7 cellular contexts compared by ENCODE assay signal in genomic region chr15:80695099-80695910, GRCh38. TPM values are rescaled to one million over a fixed set of nuclear protein-coding genes. Genes with fewer than 3 reads are reported as not detected.
DNase-seq lines count a peak whose midpoint lies in the region; ATAC-seq and TF ChIP-seq lines count a peak whose summit lies in the region.

TSS of gene ABHD17C (plus strand) at chr15:80695310. CDS start at chr15:80695430, 120 bp downstream.

- ATAC-seq in activated CD4-positive, alpha-beta T cell treated with anti-CD3 and anti-CD28 coated beads for 36 hours = peak; percentile 68
- peak; percentile 72 for ATAC-seq in left lung

- peaks cover 18% of the 10 kb centered on the region for H3K4me1 Mint-ChIP-seq in activated CD4-positive, alpha-beta T cell treated with anti-CD3 and anti-CD28 coated beads for 36 hours

- H3K9me3 Mint-ChIP-seq in activated CD4-positive, alpha-beta T cell treated with anti-CD3 and anti-CD28 coated beads for 36 hours (ENCODE audit: low read depth) = no peaks in the 10 kb centered on the region

- POLR2A ChIA-PET in HEK293 (lab: Yijun Ruan, JAX) = interaction anchor here (0.6 to 3.0 kb wide), 3 partner anchors 10 to 81 kb away, joined by 3 to 20 read pairs (median 5); no protein-coding TSS in a partner anchor
- POLR2A ChIA-PET in activated CD4-positive, alpha-beta T cell treated with anti-CD3 and anti-CD28 coated beads for 36 hours (lab: Charles Lee) = interaction anchor here (0.6 kb wide), 1 partner anchor 1781 kb away, joined by 4 read pairs; no protein-coding TSS in a partner anchor

- peak within 1 kb of the TSS; percentile 56 for H3K4me3 ChIP-seq in HEK293 (ENCODE audit: low read depth, low read length)
- peak within 1 kb of the TSS; percentile 75 to 76 for H3K4me3 ChIP-seq in left lung

- peak within 1 kb of the TSS; percentile 87 for H3K27ac Mint-ChIP-seq in activated CD4-positive, alpha-beta T cell treated with anti-CD3 and anti-CD28 coated beads for 36 hours

- peak within 1 kb of the TSS; percentile 90 for H3K27ac ChIP-seq in HEK293 (ENCODE audit: extremely low read depth, low read depth, low read length)
- H3K27ac ChIP-seq in left lung = peak within 1 kb of the TSS; percentile 58 to 85

- no peak for TF ChIP-seq CTCF in GM13976 (IDR thresholded peaks at IDR 0.05; ENCODE audit: borderline replicate concordance, control extremely low read depth, extremely low read depth, insufficient read depth, missing control alignments)
- TF ChIP-seq CTCF in HEK293 (tag by site-specific recombination; IDR thresholded peaks at IDR 0.05) = no peak
- no peak for TF ChIP-seq CTCF in left lung (IDR thresholded peaks at IDR 0.05)

- H3K9me3 ChIP-seq in HEK293 (ENCODE audit: control insufficient read depth, insufficient read depth, low read depth, low read length) (no peaks in the 10 kb centered on the region; the same call in 1 of the 2 replicates), left lung (no peaks in the 10 kb centered on the region)

- intact Hi-C loops in activated CD4-positive, alpha-beta T cell treated with anti-CD3 and anti-CD28 coated beads for 36 hours (cut with DNase I, micrococcal nuclease) = loop anchor here in 1 of 2 experiments (2.0 kb wide), 2 partner anchors 83 to 293 kb away; partner anchors contain the start of genes CEMIP and MESD
- intact Hi-C loops in left lung (cut with DNase I) = no loop called here

- DNase-seq in GM13976 (ENCODE audit: low spot score) = peak; percentile 84
- DNase-seq in NCI-H1417 treated with DMSO at 0.1 percent for 48 hours (lab: John Stamatoyannopoulos, UW) = peak; percentile 19
- DNase-seq in activated CD4-positive, alpha-beta T cell treated with anti-CD3 and anti-CD28 coated beads for 36 hours = peak; percentile 67
- peak; percentile 30 to 66 for DNase-seq in dermis microvascular lymphatic vessel endothelial cell (ENCODE audit: low read depth in 2 of 2)
- peak; percentile 59 to 94 for DNase-seq in left lung
- peak; percentile 56 for DNase-seq in stimulated activated CD4-positive, alpha-beta T cell treated with anti-CD3 and anti-CD28 coated beads, Interleukin-4, amount 100 ng/mL, for 1 hour

- peak within 1 kb of the TSS; percentile 85 for H3K4me3 Mint-ChIP-seq in activated CD4-positive, alpha-beta T cell treated with anti-CD3 and anti-CD28 coated beads for 36 hours

- H3K36me3 ChIP-seq in HEK293 (ENCODE audit: control insufficient read depth in 2 of 2, insufficient read depth in 1 of 2, low read length in 2 of 2) = no peaks in the 10 kb centered on the region
- no peaks in the 10 kb centered on the region for H3K36me3 ChIP-seq in left lung

- peaks cover 6% of the 10 kb centered on the region for H3K4me1 ChIP-seq in HEK293 (ENCODE audit: control insufficient read depth, insufficient read depth, low read length)
- H3K4me1 ChIP-seq in left lung = peaks cover 3 to 57% of the 10 kb centered on the region in 2 donors

- CTCF ChIA-PET in HEK293 (lab: Yijun Ruan, JAX) = interaction anchor here (0.5 to 4.0 kb wide), 7 partner anchors 10 to 715 kb away, joined by 3 to 25 read pairs (median 4); no protein-coding TSS in a partner anchor
- CTCF ChIA-PET in activated CD4-positive, alpha-beta T cell treated with anti-CD3 and anti-CD28 coated beads for 36 hours (lab: Charles Lee) = interaction anchor here (0.7 to 1.5 kb wide), 5 partner anchors 10 to 1359 kb away, joined by 3 to 4 read pairs (median 3); partner anchors contain the start of gene CEMIP

- H3K27me3 ChIP-seq in left lung = no peaks in the 10 kb centered on the region

- H3K36me3 Mint-ChIP-seq in activated CD4-positive, alpha-beta T cell treated with anti-CD3 and anti-CD28 coated beads for 36 hours (ENCODE audit: low read depth) = peaks cover 5% of the 10 kb centered on the region

- peaks cover 9% of the 10 kb centered on the region for H3K27me3 Mint-ChIP-seq in activated CD4-positive, alpha-beta T cell treated with anti-CD3 and anti-CD28 coated beads for 36 hours

- in situ Hi-C loops in GM13976 (cut with MboI; ENCODE audit: low sequenced_read_pairs, unreplicated experiment) = no loop called here

TF ChIP-seq in HEK293, 187 proteins besides CTCF, POLR2A, EP300 and RAD21:
- TF ChIP-seq ZEB2 (tag by site-specific recombination; IDR thresholded peaks at IDR 0.05) (peak; percentile 59; the same call in 1 of the 2 replicates), ZNF785 (tag by site-specific recombination; IDR thresholded peaks at IDR 0.05) (no peak), ZNF341 (tag by site-specific recombination; IDR thresholded peaks at IDR 0.05; ENCODE audit: low read depth) (peak; percentile 60), ZNF398 (tag by site-specific recombination; IDR thresholded peaks at IDR 0.05) (no peak), ZBTB26 (tag by site-specific recombination; optimal IDR thresholded peaks at IDR 0.05) (peak; percentile 96), ZBTB8A (tag by site-specific recombination; IDR thresholded peaks at IDR 0.05) (peak; percentile 67), ZNF747 (tag by site-specific recombination; IDR thresholded peaks at IDR 0.05) (no peak), HOXC10 (CRISPR knock-in tag; IDR thresholded peaks at IDR 0.05) (peak; percentile 94), ZIC2 (tag by site-specific recombination; IDR thresholded peaks at IDR 0.05) (no peak), PRDM6 (tag by site-specific recombination; IDR thresholded peaks at IDR 0.05) (no peak), YY2 (tag by site-specific recombination; IDR thresholded peaks at IDR 0.05) (no peak), PBX3 (CRISPR knock-in tag; IDR thresholded peaks at IDR 0.05) (peak; percentile 33; the same call in 1 of the 2 replicates), ZBTB20 (tag by site-specific recombination; IDR thresholded peaks at IDR 0.05) (peak; percentile 69; the same call in 1 of the 2 replicates), ZSCAN30 (tag by site-specific recombination; IDR thresholded peaks at IDR 0.05) (no peak), SCRT1 (tag by site-specific recombination; IDR thresholded peaks at IDR 0.05; ENCODE audit: borderline replicate concordance) (no peak)

RNA-seq across cellular contexts. Expression of gene ABHD17C, which starts in this region (rescaled TPM):
- 1 to 10 TPM; 5.8 to 6.7 TPM for total RNA-seq in activated CD4-positive, alpha-beta T cell treated with anti-CD3 and anti-CD28 coated beads for 36 hours
- total RNA-seq in dermis microvascular lymphatic vessel endothelial cell = 4.9 and 6.1 TPM in 2 replicates
- total RNA-seq in left lung = 10 to 100 TPM; 32.2 to 33.4 TPM

Comparison
In these comparisons a context has a peak if more than half of its experiments do, and no peak if none do; other contexts are left out.
1. Peak in every context shown above with its lines: DNase-seq, ATAC-seq, H3K4me3 ChIP-seq and H3K27ac ChIP-seq.
2. DNase-seq: peak in every context shown above with its lines; median percentile 84 in GM13976; 76 in left lung; 67 in activated CD4-positive, alpha-beta T cell treated with anti-CD3 and anti-CD28 coated beads for 36 hours; 56 in stimulated activated CD4-positive, alpha-beta T cell treated with anti-CD3 and anti-CD28 coated beads, Interleukin-4, amount 100 ng/mL, for 1 hour; 48 in dermis microvascular lymphatic vessel endothelial cell; 19 in NCI-H1417 treated with DMSO at 0.1 percent for 48 hours.